Comparison of ENCODE assay signal across 30 cellular contexts in the genomic region with DNA sequence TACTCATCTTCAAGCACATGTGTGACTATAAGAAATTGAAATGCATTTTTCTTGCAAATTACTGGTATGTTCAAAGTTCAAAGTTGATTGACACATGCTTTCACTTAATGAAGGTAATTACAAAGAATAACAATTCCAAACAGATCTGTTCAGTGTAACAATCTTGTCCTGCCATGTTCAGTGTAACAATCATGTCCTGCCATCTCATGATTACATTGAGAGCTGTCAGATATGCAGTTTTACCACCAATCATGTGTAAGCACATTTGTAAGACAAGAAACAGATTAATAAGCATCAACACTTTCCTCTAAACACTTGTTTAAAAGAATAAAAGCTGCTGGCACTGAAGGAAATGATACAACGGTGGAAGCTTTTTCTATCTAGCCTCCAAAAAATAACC.
"Had no signal": no experiment of that assay in that cellular context is flagged by ENCODE, and none has a peak within 500 bp of the region (broad histone marks: within the 10 kb centered on the region; RNA-seq: fewer than 3 reads in every experiment).

No MANE protein-coding gene starts in this region.

- H3K36me3 Mint-ChIP-seq: activated CD4-positive, alpha-beta memory T cell treated with anti-CD3 and anti-CD28 coated beads for 36 hours; activated CD8-positive, alpha-beta memory T cell treated with anti-CD3 and anti-CD28 coated beads, Interleukin-2, amount 10 ng/mL, durations not matched to agents 7 days and 5 days; activated naive CD4-positive, alpha-beta T cell treated with anti-CD3 and anti-CD28 coated beads, Interleukin-2, amount 50 U/mL, for 24 hours; activated naive CD8-positive, alpha-beta T cell treated with anti-CD3 and anti-CD28 coated beads, Interleukin-2, amount 10 ng/mL, durations not matched to agents 7 days and 5 days had no signal

- H3K4me1 Mint-ChIP-seq: activated naive CD4-positive, alpha-beta T cell treated with anti-CD3 and anti-CD28 coated beads, Interleukin-2, amount 50 U/mL, for 24 hours had no signal

- ATAC-seq: activated CD4-positive, alpha-beta T cell treated with anti-CD3 and anti-CD28 coated beads for 36 hours; activated CD8-positive, alpha-beta memory T cell treated with anti-CD3 and anti-CD28 coated beads, Interleukin-2, amount 10 ng/mL, durations not matched to agents 7 days and 5 days; activated CD8-positive, alpha-beta T cell treated with anti-CD3 and anti-CD28 coated beads, Interleukin-2, amount 10 ng/mL, durations not matched to agents 7 days and 5 days; esophagus mucosa; heart left ventricle had no signal

- H3K36me3 ChIP-seq: brain microvascular endothelial cell, heart left ventricle had no signal

- H3K27me3 ChIP-seq: brain microvascular endothelial cell had no signal

- H3K9me3 ChIP-seq: heart left ventricle had no signal

- H3K9me3 Mint-ChIP-seq: activated CD4-positive, alpha-beta memory T cell treated with anti-CD3 and anti-CD28 coated beads for 36 hours; activated CD4-positive, alpha-beta T cell treated with anti-CD3 and anti-CD28 coated beads, Interleukin-2, amount 10 ng/mL, durations not matched to agents 24 days and 14 days; activated naive CD4-positive, alpha-beta T cell treated with anti-CD3 and anti-CD28 coated beads for 36 hours; activated naive CD4-positive, alpha-beta T cell treated with anti-CD3 and anti-CD28 coated beads, Interleukin-2, amount 50 U/mL, for 24 hours; activated naive CD8-positive, alpha-beta T cell treated with anti-CD3 and anti-CD28 coated beads, Interleukin-2, amount 10 ng/mL, durations not matched to agents 7 days and 5 days; activated T-helper 1 cell treated with anti-CD3 and anti-CD28 coated beads, Interleukin-12 subunit alpha, Interleukin-12 subunit beta, Interleukin-2, Interleukin-4 antibody, amounts not matched to agents 30 ng/mL and 10 ng/mL and 1 ng/mL, durations not matched to agents 14 hours and 24 hours and 36 hours; activated T-helper 2 cell treated with anti-CD3 and anti-CD28 coated beads, Interferon-gamma antibody, Interleukin-2, Interleukin-4, amounts not matched to agents 10 μg/mL and 5 μg/mL and 100 μg/mL, durations not matched to agents 14 hours and 24 hours and 36 hours; central memory CD8-positive, alpha-beta T cell; dendritic cell treated with granulocyte-macrophage colony-stimulating factor and Interleukin-4, amounts not matched to agents 40 ng/mL and 50 ng/mL, for 4 days; endodermal cell had no signal

- H3K27ac Mint-ChIP-seq: activated CD4-positive, alpha-beta memory T cell treated with anti-CD3 and anti-CD28 coated beads for 36 hours; activated CD4-positive, alpha-beta T cell treated with anti-CD3 and anti-CD28 coated beads for 36 hours; activated CD4-positive, alpha-beta T cell treated with anti-CD3 and anti-CD28 coated beads, Interleukin-2, amount 10 ng/mL, durations not matched to agents 24 days and 14 days; activated CD8-positive, alpha-beta memory T cell treated with anti-CD3 and anti-CD28 coated beads, Interleukin-2, amount 10 ng/mL, durations not matched to agents 7 days and 5 days; activated CD8-positive, alpha-beta T cell treated with anti-CD3 and anti-CD28 coated beads, Interleukin-2, amount 10 ng/mL, durations not matched to agents 7 days and 5 days; activated naive CD4-positive, alpha-beta T cell treated with anti-CD3 and anti-CD28 coated beads for 36 hours; activated naive CD4-positive, alpha-beta T cell treated with anti-CD3 and anti-CD28 coated beads, Interleukin-2, amount 50 U/mL, for 24 hours; activated naive CD8-positive, alpha-beta T cell treated with anti-CD3 and anti-CD28 coated beads, Interleukin-2, amount 10 ng/mL, durations not matched to agents 7 days and 5 days; activated T-helper 1 cell treated with anti-CD3 and anti-CD28 coated beads, Interleukin-12 subunit alpha, Interleukin-12 subunit beta, Interleukin-2, Interleukin-4 antibody, amounts not matched to agents 30 ng/mL and 10 ng/mL and 1 ng/mL, durations not matched to agents 14 hours and 24 hours and 36 hours; activated T-helper 2 cell treated with anti-CD3 and anti-CD28 coated beads, Interferon-gamma antibody, Interleukin-2, Interleukin-4, amounts not matched to agents 10 μg/mL and 5 μg/mL and 100 μg/mL, durations not matched to agents 14 hours and 24 hours and 36 hours; dendritic cell treated with granulocyte-macrophage colony-stimulating factor and Interleukin-4, amounts not matched to agents 40 ng/mL and 50 ng/mL, for 4 days; endodermal cell had no signal

- H3K27ac ChIP-seq: brain microvascular endothelial cell, coronary artery, dorsolateral prefrontal cortex, heart left ventricle had no signal

- DNase-seq: activated CD4-positive, alpha-beta memory T cell treated with anti-CD3 and anti-CD28 coated beads for 36 hours; activated CD4-positive, alpha-beta T cell treated with anti-CD3 and anti-CD28 coated beads for 36 hours; activated CD4-positive, alpha-beta T cell treated with anti-CD3 and anti-CD28 coated beads, Interleukin-2, amount 10 ng/mL, durations not matched to agents 24 days and 14 days; activated CD4-positive, CD25-positive, alpha-beta regulatory T cell; activated CD4-positive, CD25-positive, alpha-beta regulatory T cell treated with anti-CD3 and anti-CD28 coated beads, Interleukin-2, amount 50 U/mL, for 72 hours; activated CD8-positive, alpha-beta memory T cell treated with anti-CD3 and anti-CD28 coated beads, Interleukin-2, amount 10 ng/mL, durations not matched to agents 7 days and 5 days; activated CD8-positive, alpha-beta memory T cell treated with anti-CD3 and anti-CD28 coated beads, Interleukin-2, amount 50 U/mL, for 4 hours; activated CD8-positive, alpha-beta T cell treated with anti-CD3 and anti-CD28 coated beads, Interleukin-2, amount 10 ng/mL, durations not matched to agents 7 days and 5 days; activated effector memory CD4-positive, alpha-beta T cell treated with anti-CD3 and anti-CD28 coated beads, Interleukin-2, amount 50 U/mL, for 16 hours; activated naive CD4-positive, alpha-beta T cell treated with anti-CD3 and anti-CD28 coated beads for 36 hours; activated naive CD8-positive, alpha-beta T cell treated with anti-CD3 and anti-CD28 coated beads, Interleukin-2, amount 10 ng/mL, durations not matched to agents 7 days and 5 days; activated T-cell treated with anti-CD3 and anti-CD28 coated beads, Interleukin-2, amount 50 U/mL, for 1 hour; activated T-cell treated with anti-CD3 and anti-CD28 coated beads, Interleukin-2, amount 50 U/mL, for 48 hours; amniotic stem cell; anterior cingulate cortex; brain microvascular endothelial cell; dorsolateral prefrontal cortex; effector memory CD4-positive, alpha-beta T cell; endodermal cell; foreskin fibroblast; glutamatergic neuron; heart left ventricle; hypothalamus had no signal

- H3K4me3 Mint-ChIP-seq: activated CD4-positive, alpha-beta memory T cell treated with anti-CD3 and anti-CD28 coated beads for 36 hours; activated CD4-positive, alpha-beta T cell treated with anti-CD3 and anti-CD28 coated beads for 36 hours; activated CD4-positive, alpha-beta T cell treated with anti-CD3 and anti-CD28 coated beads, Interleukin-2, amount 10 ng/mL, durations not matched to agents 24 days and 14 days; activated CD8-positive, alpha-beta memory T cell treated with anti-CD3 and anti-CD28 coated beads, Interleukin-2, amount 10 ng/mL, durations not matched to agents 7 days and 5 days; activated CD8-positive, alpha-beta T cell treated with anti-CD3 and anti-CD28 coated beads, Interleukin-2, amount 10 ng/mL, durations not matched to agents 7 days and 5 days; activated naive CD4-positive, alpha-beta T cell treated with anti-CD3 and anti-CD28 coated beads for 36 hours; activated naive CD4-positive, alpha-beta T cell treated with anti-CD3 and anti-CD28 coated beads, Interleukin-2, amount 50 U/mL, for 24 hours; activated naive CD8-positive, alpha-beta T cell treated with anti-CD3 and anti-CD28 coated beads, Interleukin-2, amount 10 ng/mL, durations not matched to agents 7 days and 5 days; activated T-helper 1 cell treated with anti-CD3 and anti-CD28 coated beads, Interleukin-12 subunit alpha, Interleukin-12 subunit beta, Interleukin-2, Interleukin-4 antibody, amounts not matched to agents 30 ng/mL and 10 ng/mL and 1 ng/mL, durations not matched to agents 14 hours and 24 hours and 36 hours; central memory CD8-positive, alpha-beta T cell; dendritic cell treated with granulocyte-macrophage colony-stimulating factor and Interleukin-4, amounts not matched to agents 40 ng/mL and 50 ng/mL, for 4 days; endodermal cell had no signal

- H3K4me3 ChIP-seq: coronary artery, dorsolateral prefrontal cortex, heart left ventricle had no signal
